ENCODE assay signal across 1 cellular context in genomic region chr2:179218848-179219594, GRCh38.
A peak's percentile ranks its signal among the peaks of the same experiment; 100 is the strongest.
TF ChIP-seq lines count a peak whose summit lies in the region.

No MANE protein-coding gene starts in this region.

TF ChIP-seq in HepG2, 621 proteins besides CTCF, POLR2A, EP300 and RAD21 (continued from another document and continues in another):
- no peak for TF ChIP-seq ZNF232 (CRISPR knock-in tag; IDR thresholded peaks at IDR 0.05; ENCODE audit: borderline replicate concordance)
- no peak for TF ChIP-seq ZNF567 (CRISPR knock-in tag; IDR thresholded peaks at IDR 0.05; ENCODE audit: borderline replicate concordance)
- TF ChIP-seq HMGXB3 (CRISPR knock-in tag; IDR thresholded peaks at IDR 0.05; ENCODE audit: borderline replicate concordance) = no peak
- no peak for TF ChIP-seq DZIP1 (CRISPR knock-in tag; IDR thresholded peaks at IDR 0.05)
- TF ChIP-seq KDM1A (CRISPR knock-in tag; IDR thresholded peaks at IDR 0.05) = no peak
- no peak for TF ChIP-seq ELF4 (CRISPR knock-in tag; IDR thresholded peaks at IDR 0.05; ENCODE audit: borderline replicate concordance)
- TF ChIP-seq ISL2 (CRISPR knock-in tag; IDR thresholded peaks at IDR 0.05) = no peak
- no peak for TF ChIP-seq KLF12 (CRISPR knock-in tag; IDR thresholded peaks at IDR 0.05; ENCODE audit: borderline replicate concordance)
- peak; percentile 44 for TF ChIP-seq HOMEZ (CRISPR knock-in tag; IDR thresholded peaks at IDR 0.05; ENCODE audit: low read depth)
- TF ChIP-seq ZNF891 (CRISPR knock-in tag; IDR thresholded peaks at IDR 0.05) = no peak
- TF ChIP-seq NFYC (CRISPR knock-in tag; IDR thresholded peaks at IDR 0.05) = no peak
- peak; percentile 53; the same call in 1 of the 2 replicates for TF ChIP-seq ARID5B (CRISPR knock-in tag; IDR thresholded peaks at IDR 0.05)
- TF ChIP-seq TMF1 (CRISPR knock-in tag; IDR thresholded peaks at IDR 0.05; ENCODE audit: low read depth) = no peak
- TF ChIP-seq RBM39 (IDR thresholded peaks at IDR 0.05; ENCODE audit: low read depth, low read length, poor library complexity, severe bottlenecking) = no peak
- no peak for TF ChIP-seq ZNF275 (CRISPR knock-in tag; IDR thresholded peaks at IDR 0.05; ENCODE audit: borderline replicate concordance)
- TF ChIP-seq ZBED4 (CRISPR knock-in tag; IDR thresholded peaks at IDR 0.05; ENCODE audit: borderline replicate concordance) = no peak
- TF ChIP-seq ZNF580 (CRISPR knock-in tag; IDR thresholded peaks at IDR 0.05; ENCODE audit: borderline replicate concordance, low read depth) = peak; percentile 70; the same call in 1 of the 2 replicates
- TF ChIP-seq ZUFSP (CRISPR knock-in tag; IDR thresholded peaks at IDR 0.05; ENCODE audit: borderline replicate concordance) = no peak
- TF ChIP-seq SP1 (IDR thresholded peaks at IDR 0.05) = no peak
- no peak for TF ChIP-seq SP1 (CRISPR knock-in tag; IDR thresholded peaks at IDR 0.05)
- TF ChIP-seq ZNF792 (CRISPR knock-in tag; IDR thresholded peaks at IDR 0.05) = 0 out of 2 replicates have a peak, but pooled peaks have one; percentile 29
- TF ChIP-seq ZNF20 (CRISPR knock-in tag; IDR thresholded peaks at IDR 0.05) = no peak
- no peak for TF ChIP-seq ZNF75D (CRISPR knock-in tag; IDR thresholded peaks at IDR 0.05; ENCODE audit: borderline replicate concordance)
- TF ChIP-seq TFDP2 (CRISPR knock-in tag; IDR thresholded peaks at IDR 0.05) = no peak
- no peak for TF ChIP-seq ZNF572 (CRISPR knock-in tag; IDR thresholded peaks at IDR 0.05)
- TF ChIP-seq SRSF1 (optimal IDR thresholded peaks at IDR 0.05; ENCODE audit: low read depth, low read length) = no peak
